ENCODE assay signal across 1 cellular context in the genomic region with DNA sequence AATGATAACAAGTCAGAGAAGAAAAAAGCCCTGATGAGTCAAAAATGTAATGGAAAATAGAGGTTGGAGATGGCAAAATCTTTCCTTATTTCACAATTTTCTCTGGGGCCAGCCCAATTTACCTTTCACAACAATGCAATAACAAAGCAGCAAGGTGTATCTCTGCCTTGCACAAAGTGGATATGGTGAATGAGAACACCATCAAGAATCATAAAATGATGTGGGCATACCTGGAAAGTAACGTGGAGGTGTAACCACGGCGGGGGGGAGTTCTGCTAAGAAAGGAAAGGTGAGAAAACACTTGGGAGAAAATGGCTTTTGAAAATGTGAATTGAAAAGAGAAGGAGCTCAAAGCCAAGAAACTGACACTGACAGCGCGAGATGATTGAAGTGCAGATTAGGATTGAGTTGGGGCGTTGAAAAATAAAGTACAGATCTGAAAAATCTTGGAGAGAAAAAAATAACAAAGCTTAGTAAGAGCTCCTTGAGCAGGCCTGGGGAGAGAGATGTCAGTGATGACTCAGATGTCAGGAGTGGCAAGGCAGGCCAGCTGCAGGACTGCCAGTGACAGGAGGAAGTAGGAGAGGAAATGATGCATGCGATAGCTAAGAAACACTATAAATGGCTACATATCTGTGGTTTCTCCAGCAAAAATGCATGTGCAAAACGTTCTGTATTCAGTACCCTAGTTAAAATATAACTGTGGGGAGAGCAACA.
TF ChIP-seq lines count a peak whose summit lies in the region.

No MANE protein-coding gene starts in this region.

TF ChIP-seq in HEK293, 187 proteins besides CTCF, POLR2A, EP300 and RAD21 (continued from another document):
- TF ChIP-seq ZBTB44 (tag by site-specific recombination; IDR thresholded peaks at IDR 0.05), result peak; percentile 76
- 0 out of 2 replicates have a peak, but pooled peaks have one; percentile 41 for TF ChIP-seq ZBTB17 (tag by site-specific recombination; IDR thresholded peaks at IDR 0.05)
- no peak for TF ChIP-seq TSHZ1 (tag by site-specific recombination; IDR thresholded peaks at IDR 0.05; ENCODE audit: borderline replicate concordance)
- peak; percentile 60 for TF ChIP-seq OSR2 (tag by site-specific recombination; IDR thresholded peaks at IDR 0.05)
- peak; percentile 58; the same call in 1 of the 2 replicates for TF ChIP-seq ZNF629 (tag by site-specific recombination; IDR thresholded peaks at IDR 0.05)
- TF ChIP-seq ZNF132 (tag by site-specific recombination; IDR thresholded peaks at IDR 0.05; ENCODE audit: borderline replicate concordance), result no peak
- TF ChIP-seq SP7 (tag by site-specific recombination; IDR thresholded peaks at IDR 0.05), result 0 out of 2 replicates have a peak, but pooled peaks have one; percentile 40
- 0 out of 2 replicates have a peak, but pooled peaks have one; percentile 46 for TF ChIP-seq ZNF518A (tag by site-specific recombination; conservative IDR thresholded peaks at IDR 0.05; ENCODE audit: low read depth)
